Comparison of ENCODE assay signal across 33 cellular contexts in the genomic region with DNA sequence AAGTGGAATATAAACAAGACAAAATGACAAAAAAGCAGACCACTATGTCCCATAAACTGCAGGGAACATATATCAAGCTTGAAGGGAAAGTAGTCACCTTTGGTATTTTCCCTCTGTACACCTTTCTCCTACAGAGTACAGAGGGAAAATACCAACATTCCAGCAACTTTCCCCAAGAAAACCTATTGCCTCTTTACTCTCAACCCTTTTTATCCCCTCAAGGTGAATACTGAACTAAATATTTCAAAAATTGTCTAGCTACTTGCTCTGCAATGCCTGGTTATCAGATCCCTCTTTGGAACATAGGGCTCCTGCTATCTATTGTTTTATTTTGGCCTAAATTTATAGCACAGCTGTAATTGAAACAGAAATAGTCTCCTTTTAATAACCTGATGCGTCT. TPM values are rescaled to one million over a fixed set of nuclear protein-coding genes. Genes with fewer than 3 reads are reported as not detected.
"Had no signal": no experiment of that assay in that cellular context is flagged by ENCODE, and none has a peak within 500 bp of the region (broad histone marks: within the 10 kb centered on the region; RNA-seq: fewer than 3 reads in every experiment).

No MANE protein-coding gene starts in this region.

- H3K4me1 ChIP-seq: ascending aorta had no signal

- FAIRE-seq: bronchial epithelial cell, TTC549 had no signal

- H3K36me3 ChIP-seq: ascending aorta, cardiac muscle cell had no signal

- DNase-seq: activated B cell treated with CpG ODN at 0.5 μM for 24 hours; activated CD4-positive, alpha-beta memory T cell treated with anti-CD3 and anti-CD28 coated beads, Interleukin-2, amount 10 ng/mL, durations not matched to agents 7 days and 5 days; activated CD4-positive, alpha-beta T cell treated with anti-CD3 and anti-CD28 coated beads for 4 hours; activated CD4-positive, alpha-beta T cell treated with anti-CD3 and anti-CD28 coated beads, Interleukin-2, amount 10 ng/mL, durations not matched to agents 24 days and 14 days; activated CD4-positive, alpha-beta T cell treated with anti-CD3 and anti-CD28 coated beads, Interleukin-2, amount 50 U/mL, for 1 hour; activated CD4-positive, alpha-beta T cell treated with anti-CD3 and anti-CD28 coated beads, Interleukin-2, amount 50 U/mL, for 4 hours; activated CD4-positive, CD25-positive, alpha-beta regulatory T cell treated with anti-CD3 and anti-CD28 coated beads, Interleukin-2, amount 50 U/mL, for 72 hours; activated CD8-positive, alpha-beta memory T cell treated with anti-CD3 and anti-CD28 coated beads for 24 hours; activated CD8-positive, alpha-beta memory T cell treated with anti-CD3 and anti-CD28 coated beads, Interleukin-2, amount 10 ng/mL, durations not matched to agents 7 days and 5 days; activated CD8-positive, alpha-beta memory T cell treated with anti-CD3 and anti-CD28 coated beads, Interleukin-2, amount 50 U/mL, for 48 hours; activated CD8-positive, alpha-beta T cell treated with anti-CD3 and anti-CD28 coated beads, Interleukin-2, amount 10 ng/mL, durations not matched to agents 7 days and 5 days; activated effector memory CD4-positive, alpha-beta T cell treated with Interleukin-2 at 50 U/mL for 16 hours; activated gamma-delta T cell; activated naive CD4-positive, alpha-beta T cell treated with anti-CD3 and anti-CD28 coated beads, Interleukin-2, amount 10 ng/mL, durations not matched to agents 7 days and 5 days; activated naive CD4-positive, alpha-beta T cell treated with Interleukin-2 at 50 U/mL for 16 hours; activated naive CD8-positive, alpha-beta T cell treated with anti-CD3 and anti-CD28 coated beads, Interleukin-2, amount 10 ng/mL, durations not matched to agents 7 days and 5 days; activated naive CD8-positive, alpha-beta T cell treated with anti-CD3 and anti-CD28 coated beads, Interleukin-2, amount 50 U/mL, for 24 hours; activated T-cell treated with anti-CD3 and anti-CD28 coated beads, Interleukin-2, amount 50 U/mL, for 24 hours; activated T-cell treated with anti-CD3 and anti-CD28 coated beads, Interleukin-2, amount 50 U/mL, for 48 hours; amygdala; anterior cingulate cortex; caudate nucleus; cerebellar nuclear complex; T-helper 1 cell; T-helper 2 cell; T-helper 9 cell had no signal

- H3K27me3 ChIP-seq: ascending aorta, cardiac muscle cell had no signal

- H3K27ac ChIP-seq: ascending aorta, cardiac muscle cell, VCaP had no signal

- H3K9me3 ChIP-seq: ascending aorta had no signal

- H3K4me3 ChIP-seq: ascending aorta, cardiac muscle cell had no signal

RNA-seq across cellular contexts. Expression of gene CTXND2, which starts 15.8 kb away (rescaled TPM):
- total RNA-seq: activated B cell treated with CpG ODN at 0.5 μM for 24 hours; activated CD4-positive, alpha-beta memory T cell treated with anti-CD3 and anti-CD28 coated beads, Interleukin-2, amount 10 ng/mL, durations not matched to agents 7 days and 5 days; activated CD4-positive, alpha-beta T cell treated with anti-CD3 and anti-CD28 coated beads, Interleukin-2, amount 10 ng/mL, durations not matched to agents 24 days and 14 days; activated CD8-positive, alpha-beta memory T cell treated with anti-CD3 and anti-CD28 coated beads, Interleukin-2, amount 10 ng/mL, durations not matched to agents 7 days and 5 days; activated CD8-positive, alpha-beta T cell treated with anti-CD3 and anti-CD28 coated beads, Interleukin-2, amount 10 ng/mL, durations not matched to agents 7 days and 5 days; activated naive CD8-positive, alpha-beta T cell treated with anti-CD3 and anti-CD28 coated beads, Interleukin-2, amount 10 ng/mL, durations not matched to agents 7 days and 5 days; activated T-helper 2 cell treated with anti-CD3 and anti-CD28 coated beads, Interferon-gamma antibody, Interleukin-2, Interleukin-4, amounts not matched to agents 10 μg/mL and 5 μg/mL and 100 μg/mL, durations not matched to agents 14 hours and 24 hours and 36 hours; ascending aorta; bronchial epithelial cell; cardiac muscle cell had no signal
- polyA plus RNA-seq: adipose tissue, cardiac muscle cell had no signal
